Comparison of ENCODE assay signal across 13 cellular contexts in genomic region chr6:169451065-169451840, GRCh38.
DNase-seq lines count a peak whose midpoint lies in the region; ATAC-seq and TF ChIP-seq lines count a peak whose summit lies in the region.
"Had no signal": no experiment of that assay in that cellular context is flagged by ENCODE, and none has a peak within 500 bp of the region (broad histone marks: within the 10 kb centered on the region; RNA-seq: fewer than 3 reads in every experiment).

No MANE protein-coding gene starts in this region.

- H3K9me3 Mint-ChIP-seq in MCF 10A (ENCODE audit: unreplicated experiment) (no peaks in the 10 kb centered on the region), osteocyte (ENCODE audit: unreplicated experiment) (no peaks in the 10 kb centered on the region), T-cell (no peaks in the 10 kb centered on the region)
- H3K9me3 Mint-ChIP-seq: brain; T-helper 1 cell treated with Interleukin-12 subunit alpha and Interleukin-12 subunit beta and Interleukin-4 antibody, amounts not matched to agents 30 μg/mL and 1 μg/mL, for 36 hours had no signal

- H3K4me3 Mint-ChIP-seq in MCF 10A (ENCODE audit: unreplicated experiment) (no peak overlapping the region), osteocyte (ENCODE audit: unreplicated experiment) (no peak overlapping the region), T-cell (no peak overlapping the region)
- H3K4me3 Mint-ChIP-seq: brain; T-helper 1 cell treated with Interleukin-12 subunit alpha and Interleukin-12 subunit beta and Interleukin-4 antibody, amounts not matched to agents 30 μg/mL and 1 μg/mL, for 36 hours had no signal

- H3K27me3 ChIP-seq in breast epithelium = no peaks in the 10 kb centered on the region
- no peaks in the 10 kb centered on the region for H3K27me3 ChIP-seq in esophagus muscularis mucosa
- H3K27me3 ChIP-seq in HAP-1 (ENCODE audit: low read depth) = no peaks in the 10 kb centered on the region

- no peak for TF ChIP-seq CTCF in breast epithelium (IDR thresholded peaks at IDR 0.05)
- no peak for TF ChIP-seq CTCF in MCF 10A (IDR thresholded peaks at IDR 0.05; ENCODE audit: unreplicated experiment)
- no peak for TF ChIP-seq CTCF in esophagus muscularis mucosa (IDR thresholded peaks at IDR 0.05)
- TF ChIP-seq CTCF in osteocyte (IDR thresholded peaks at IDR 0.05) = no peak

- H3K4me1 ChIP-seq in breast epithelium = no peaks in the 10 kb centered on the region
- H3K4me1 ChIP-seq in esophagus muscularis mucosa = peaks cover 0 to 7% (median 3%) of the 10 kb centered on the region in 4 donors
- peaks cover 2% of the 10 kb centered on the region for H3K4me1 ChIP-seq in urinary bladder (ENCODE audit: insufficient read depth)
- H3K4me1 ChIP-seq in HAP-1 = no peaks in the 10 kb centered on the region

- H3K27ac Mint-ChIP-seq in MCF 10A (ENCODE audit: low read depth, unreplicated experiment) (no peak overlapping the region), osteocyte (ENCODE audit: unreplicated experiment) (peak overlapping the region; percentile 63), T-cell (no peak overlapping the region)
- H3K27ac Mint-ChIP-seq: T-helper 1 cell treated with Interleukin-12 subunit alpha and Interleukin-12 subunit beta and Interleukin-4 antibody, amounts not matched to agents 30 μg/mL and 1 μg/mL, for 36 hours had no signal

- POLR2A ChIA-PET in MCF 10A (lab: Yijun Ruan, JAX) = no interaction called here
- POLR2A ChIA-PET in T-cell (lab: Charles Lee) = no interaction called here

- H3K9me3 ChIP-seq in breast epithelium (no peaks in the 10 kb centered on the region), esophagus muscularis mucosa (no peaks in the 10 kb centered on the region), HAP-1 (no peaks in the 10 kb centered on the region)
- H3K9me3 ChIP-seq: Caco-2 had no signal

- TF ChIP-seq POLR2A in breast epithelium (IDR thresholded peaks at IDR 0.05) (no peak), esophagus muscularis mucosa (IDR thresholded peaks at IDR 0.05; ENCODE audit: low read depth) (no peak)

- H3K27ac ChIP-seq in breast epithelium (peak overlapping the region; percentile 82 to 96), esophagus muscularis mucosa (replicated peaks in 1 of 4) (peak overlapping the region; percentile 70 to 76 (median 74)), urinary bladder (ENCODE audit: low read depth) (peak overlapping the region; percentile 48)

- H3K4me1 Mint-ChIP-seq in MCF 10A (ENCODE audit: insufficient read depth, unreplicated experiment) = no peaks in the 10 kb centered on the region
- peaks cover 20% of the 10 kb centered on the region for H3K4me1 Mint-ChIP-seq in osteocyte (ENCODE audit: unreplicated experiment)
- no peaks in the 10 kb centered on the region for H3K4me1 Mint-ChIP-seq in T-cell

- no peak for DNase-seq in breast epithelium (ENCODE audit: low spot score in 2 of 2)
- DNase-seq in MCF 10A (ENCODE audit: unreplicated experiment) = no peak
- DNase-seq in esophagus muscularis mucosa (ENCODE audit: extremely low spot score) = no peak
- no peak for DNase-seq in osteocyte (ENCODE audit: extremely low spot score, unreplicated experiment)
- DNase-seq in T-cell = no peak
- DNase-seq in HAP-1 (ENCODE audit: low spot score in 2 of 2) = no peak
- DNase-seq: activated CD4-positive, alpha-beta T cell treated with anti-CD3 and anti-CD28 coated beads, Interleukin-2, amount 50 U/mL, for 1 hour; Caco-2; stimulated activated naive CD4-positive, alpha-beta T cell had no signal

- H3K36me3 Mint-ChIP-seq in MCF 10A (ENCODE audit: insufficient read depth, unreplicated experiment) (no peaks in the 10 kb centered on the region), osteocyte (ENCODE audit: unreplicated experiment) (no peaks in the 10 kb centered on the region), T-cell (no peaks in the 10 kb centered on the region)
- H3K36me3 Mint-ChIP-seq: brain had no signal

- ATAC-seq in T-cell (replicated peaks in 1 of 4) = no peak
- ATAC-seq in GM18909 (IDR thresholded peaks at IDR 0.05; ENCODE audit: poor library complexity, unreplicated experiment) = no peak

- no peaks in the 10 kb centered on the region for H3K36me3 ChIP-seq in breast epithelium
- H3K36me3 ChIP-seq in esophagus muscularis mucosa = no peaks in the 10 kb centered on the region
- no peaks in the 10 kb centered on the region for H3K36me3 ChIP-seq in urinary bladder (ENCODE audit: insufficient read depth)
- H3K36me3 ChIP-seq in HAP-1 (replicated peaks) = no peaks in the 10 kb centered on the region

- CTCF ChIA-PET in MCF 10A (lab: Yijun Ruan, JAX) = no interaction called here
- CTCF ChIA-PET in T-cell (lab: Charles Lee) = no interaction called here

- 88% methylated on average over 14 of the region's 14 CpGs for WGBS in esophagus muscularis mucosa
- 76% methylated on average over 14 of the region's 14 CpGs for WGBS in urinary bladder

- H3K4me3 ChIP-seq in breast epithelium (peak overlapping the region in 2 of 3 donors; percentile 50 to 62), esophagus muscularis mucosa (peak overlapping the region in 3 of 4 donors; percentile 44 to 53 (median 44)), urinary bladder (ENCODE audit: low read depth, low read length) (no peak overlapping the region), HAP-1 (no peak overlapping the region)

- TF ChIP-seq EP300 in esophagus muscularis mucosa (IDR thresholded peaks at IDR 0.05) = no peak

- intact Hi-C loops in breast epithelium (cut with DNase I; ENCODE audit: low total_unique reads) (no loop called here), MCF 10A (cut with micrococcal nuclease) (no loop called here), esophagus muscularis mucosa (cut with DNase I) (no loop called here)

- no peaks in the 10 kb centered on the region for H3K27me3 Mint-ChIP-seq in MCF 10A (ENCODE audit: insufficient read depth, unreplicated experiment)
- H3K27me3 Mint-ChIP-seq in osteocyte (ENCODE audit: unreplicated experiment) = no peaks in the 10 kb centered on the region
- H3K27me3 Mint-ChIP-seq in T-cell = no peaks in the 10 kb centered on the region

- in situ Hi-C loops in HAP-1 (cut with MboI; ENCODE audit: low sequenced_read_pairs) = no loop called here

- BruUV-seq in MCF 10A (replicated peaks; lab: Mats Ljungman, UMichigan) = no TSS peak

Comparison
In these comparisons a context has a peak if more than half of its experiments do, and no peak if none do; other contexts are left out.
1. H3K4me3 ChIP-seq: peak in breast epithelium (2 of 3) and esophagus muscularis mucosa (3 of 4); none in urinary bladder (single experiment) and HAP-1 (single experiment).
2. Peak in every context shown above with its lines, with median percentiles within 50 percentile points of each other: H3K27ac ChIP-seq.